Comparison of ENCODE assay signal across 16 cellular contexts in genomic region chr7:43481905-43482678, GRCh38.
A peak's percentile ranks its signal among the peaks of the same experiment; 100 is the strongest.
DNase-seq lines count a peak whose midpoint lies in the region; ATAC-seq, FAIRE-seq and TF ChIP-seq lines count a peak whose summit lies in the region.
"Had no signal": no experiment of that assay in that cellular context is flagged by ENCODE, and none has a peak within 500 bp of the region (broad histone marks: within the 10 kb centered on the region; RNA-seq: fewer than 3 reads in every experiment).

No MANE protein-coding gene starts in this region.

- H4K20me1 ChIP-seq in HepG2 (ENCODE audit: insufficient read depth, low read length), result no peaks in the 10 kb centered on the region

- H3K4me1 Mint-ChIP-seq in chondrocyte (ENCODE audit: low read depth), result peaks cover 29% of the 10 kb centered on the region

- FAIRE-seq in HepG2 (lab: Jason Lieb, UNC), result no peak
- FAIRE-seq: GM12891 had no signal

- no peaks in the 10 kb centered on the region for H3K27me3 ChIP-seq in HepG2 (ENCODE audit: control insufficient read depth in 1 of 2, insufficient read depth in 2 of 2, low read length in 2 of 2)
- H3K27me3 ChIP-seq: adrenal gland had no signal

- no peak overlapping the region for H3K4me2 ChIP-seq in HepG2 (ENCODE audit: low read depth, low read length)

- H3K9me3 ChIP-seq in HepG2 (ENCODE audit: low read length), result no peaks in the 10 kb centered on the region
- H3K9me3 ChIP-seq: adrenal gland, psoas muscle had no signal

- ATAC-seq in HepG2, result no peak
- ATAC-seq in HG02884 (IDR thresholded peaks at IDR 0.05; ENCODE audit: unreplicated experiment), result no peak
- no peak for ATAC-seq in HG02571 (IDR thresholded peaks at IDR 0.05; ENCODE audit: unreplicated experiment)
- ATAC-seq: activated T-cell treated with anti-CD3 and anti-CD28 coated beads, Interleukin-2, amount 50 U/mL, for 4 hours; psoas muscle had no signal

- H3K27ac Mint-ChIP-seq in chondrocyte (ENCODE audit: unreplicated experiment), result peak overlapping the region; percentile 89
- H3K27ac Mint-ChIP-seq: activated CD4-positive, alpha-beta T cell treated with anti-CD3 and anti-CD28 coated beads, Interleukin-2, amount 10 ng/mL, durations not matched to agents 7 days and 5 days had no signal

- in situ Hi-C loops in HepG2 (cut with HindIII; ENCODE audit: extremely low pct_ligation_motif_present, low pct_unique_long_range_greater_than_20kb), result no loop called here

- H3K27me3 Mint-ChIP-seq in chondrocyte (ENCODE audit: low read depth), result no peaks in the 10 kb centered on the region

- no peak for TF ChIP-seq RAD21 in HepG2 (CRISPR knock-in tag; IDR thresholded peaks at IDR 0.05)

- 91% methylated on average over 8 of the region's 8 CpGs for WGBS in HepG2 (ENCODE audit: low lambda C conversion rate)

- no peak overlapping the region for H3K4me3 ChIP-seq in AG04449 (ENCODE audit: low read depth, low read length)
- H3K4me3 ChIP-seq in HepG2 (replicated peaks in 1 of 3; ENCODE audit: insufficient read depth in 1 of 3, low read depth in 2 of 3, low read length in 3 of 3), result no peak overlapping the region
- H3K4me3 ChIP-seq: adrenal gland, psoas muscle had no signal

- CTCF ChIA-PET in AG04449 (lab: Yijun Ruan, JAX), result no interaction called here
- CTCF ChIA-PET in HepG2 (lab: Yijun Ruan, JAX; ENCODE audit: low intra/inter-chr PET ratio, low total read pairs), result no interaction called here

- H3K36me3 ChIP-seq in HepG2 (replicated peaks in 1 of 2; ENCODE audit: control insufficient read depth in 1 of 2, insufficient read depth in 2 of 2, low read length in 2 of 2), result no peaks in the 10 kb centered on the region
- H3K36me3 ChIP-seq: adrenal gland had no signal

- no TSS peak for BruUV-seq in HepG2 (replicated peaks; lab: Mats Ljungman, UMichigan)

- POLR2A ChIA-PET in AG04449 (lab: Yijun Ruan, JAX) (no interaction called here), HepG2 (lab: Yijun Ruan, JAX) (no interaction called here)

- intact Hi-C loops in HepG2 (cut with micrococcal nuclease; ENCODE audit: unreplicated experiment), result no loop called here

- no peaks in the 10 kb centered on the region for H3K79me2 ChIP-seq in HepG2 (ENCODE audit: insufficient read depth, low read length)

- H3K36me3 Mint-ChIP-seq in chondrocyte (ENCODE audit: low read depth), result no peaks in the 10 kb centered on the region

- TF ChIP-seq EP300 in HepG2 (IDR thresholded peaks at IDR 0.05; ENCODE audit: low read depth in 2 of 2, low read length in 2 of 2), result no peak
- TF ChIP-seq EP300 in HepG2 (CRISPR knock-in tag; IDR thresholded peaks at IDR 0.05; ENCODE audit: borderline replicate concordance), result no peak

- DNase-seq in AG04449 (ENCODE audit: low read depth, low spot score), result peak; percentile 19
- DNase-seq in HT1080 (ENCODE audit: low read depth), result peak; percentile 16
- no peak for DNase-seq in chondrocyte (ENCODE audit: low spot score)
- no peak for DNase-seq in HepG2 (ENCODE audit: low spot score)
- no peak for DNase-seq in GDM1 (lab: John Stamatoyannopoulos, UW)
- DNase-seq in cerebellar nuclear complex (lab: John Stamatoyannopoulos, UW), result no peak
- DNase-seq: activated CD4-positive, alpha-beta T cell treated with anti-CD3 and anti-CD28 coated beads, Interleukin-2, amount 10 ng/mL, durations not matched to agents 7 days and 5 days; activated T-cell treated with anti-CD3 and anti-CD28 coated beads, Interleukin-2, amount 50 U/mL, for 4 hours; adrenal gland; DMS79 treated with DMSO at 0.1 percent for 48 hours; NCI-H1436; NCI-H69; psoas muscle had no signal

- peaks cover 54% of the 10 kb centered on the region for H3K4me1 ChIP-seq in HepG2 (ENCODE audit: insufficient read depth, low read length)
- H3K4me1 ChIP-seq: adrenal gland, psoas muscle had no signal

- TF ChIP-seq CTCF in AG04449 (IDR thresholded peaks at IDR 0.05; ENCODE audit: insufficient read depth, low read length, missing control alignments), result no peak
- TF ChIP-seq CTCF in chondrocyte (IDR thresholded peaks at IDR 0.05), result no peak
- no peak for TF ChIP-seq CTCF in HepG2 (CRISPR knock-in tag; IDR thresholded peaks at IDR 0.05)

- H3K4me3 Mint-ChIP-seq in chondrocyte (ENCODE audit: unreplicated experiment), result no peak overlapping the region
- H3K4me3 Mint-ChIP-seq: activated CD4-positive, alpha-beta T cell treated with anti-CD3 and anti-CD28 coated beads, Interleukin-2, amount 10 ng/mL, durations not matched to agents 7 days and 5 days; activated T-cell treated with anti-CD3 and anti-CD28 coated beads, Interleukin-2, amount 50 U/mL, for 4 hours had no signal

- H2AFZ ChIP-seq in HepG2 (ENCODE audit: low read length), result no peak overlapping the region

- H3K9me3 Mint-ChIP-seq in chondrocyte (ENCODE audit: low read depth), result no peaks in the 10 kb centered on the region
- H3K9me3 Mint-ChIP-seq: activated CD4-positive, alpha-beta T cell treated with anti-CD3 and anti-CD28 coated beads, Interleukin-2, amount 10 ng/mL, durations not matched to agents 7 days and 5 days; activated T-cell treated with anti-CD3 and anti-CD28 coated beads, Interleukin-2, amount 50 U/mL, for 4 hours had no signal

- H3K9ac ChIP-seq in HepG2 (ENCODE audit: insufficient read depth, low read depth, low read length), result no peak overlapping the region

- TF ChIP-seq POLR2A in HepG2 (IDR thresholded peaks at IDR 0.05; ENCODE audit: insufficient read depth in 1 of 2, low read depth in 2 of 2, low read length in 2 of 2), result no peak

- H3K27ac ChIP-seq in HepG2 (ENCODE audit: extremely low read length, insufficient read depth, low read length), result no peak overlapping the region
- H3K27ac ChIP-seq: adrenal gland, psoas muscle had no signal

TF ChIP-seq in HepG2, 621 proteins besides CTCF, POLR2A, EP300 and RAD21:
- TF ChIP-seq ZNF768 (CRISPR knock-in tag; IDR thresholded peaks at IDR 0.05) (no peak), ZNF18 (CRISPR knock-in tag; IDR thresholded peaks at IDR 0.05; ENCODE audit: insufficient replicate concordance) (peak; percentile 20)

Comparison
In these comparisons a context has a peak if more than half of its experiments do, and no peak if none do; other contexts are left out.
1. DNase-seq: peak in AG04449 (single experiment) and HT1080 (single experiment); none in chondrocyte (single experiment), HepG2 (single experiment), GDM1 (single experiment) and cerebellar nuclear complex (0 of 2).